Comparison of ENCODE assay signal across 8 cellular contexts in genomic region chr16:1474796-1475551, GRCh38. TPM values are rescaled to one million over a fixed set of nuclear protein-coding genes. Genes with fewer than 3 reads are reported as not detected.
A peak's percentile ranks its signal among the peaks of the same experiment; 100 is the strongest.
DNase-seq lines count a peak whose midpoint lies in the region; ATAC-seq and TF ChIP-seq lines count a peak whose summit lies in the region.

CLCN7 (minus strand) TSS chr16:1475028; CDS start chr16:1474974, 54 bp downstream.

- intact Hi-C loops in T-helper 1 cell treated with Interleukin-12 subunit alpha and Interleukin-12 subunit beta and Interleukin-4 antibody, amounts not matched to agents 30 ng/mL and 1 ng/mL, for 36 hours (cut with micrococcal nuclease), result loop anchor here (1.0 to 5.0 kb wide), 6 partner anchors 18 to 298 kb away; partner anchors contain the start of genes CRAMP1, EME2, IFT140 and MRPS34
- intact Hi-C loops in adrenal gland (cut with DNase I), result no loop called here
- intact Hi-C loops in heart left ventricle (cut with DNase I), result loop anchor here in 2 of 10 donors (2.0 to 5.0 kb wide), 3 partner anchors 18 to 232 kb away; partner anchors contain the start of genes MAPK8IP3 (in 1 of the 2), TELO2 (in 1 of the 2) and UQCC4 (in 1 of the 2)
- intact Hi-C loops in posterior vena cava (cut with DNase I), result no loop called here

- no peaks in the 10 kb centered on the region for H3K9me3 Mint-ChIP-seq in HFFc6
- H3K9me3 Mint-ChIP-seq in type B pancreatic cell, result no peaks in the 10 kb centered on the region

- peak; percentile 85 to 97 (median 96) for ATAC-seq in heart left ventricle

- H3K4me1 Mint-ChIP-seq in HFFc6 (ENCODE audit: low read depth) (peaks cover 25% of the 10 kb centered on the region), type B pancreatic cell (ENCODE audit: unreplicated experiment) (peaks cover 9% of the 10 kb centered on the region)

- H3K27ac ChIP-seq in adrenal gland (peak within 1 kb of the TSS; percentile 35 to 97 (median 90)), heart left ventricle (peak within 1 kb of the TSS; percentile 79 to 98 (median 92))

- H3K27me3 ChIP-seq in adrenal gland, result no peaks in the 10 kb centered on the region
- no peaks in the 10 kb centered on the region for H3K27me3 ChIP-seq in heart left ventricle

- H3K9me3 ChIP-seq in adrenal gland (replicated peaks in 1 of 3) (no peaks in the 10 kb centered on the region), heart left ventricle (no peaks in the 10 kb centered on the region)

- TF ChIP-seq POLR2A in GM10847 (IDR thresholded peaks at IDR 0.05; ENCODE audit: extremely low read depth, insufficient read length), result peak; percentile 95
- TF ChIP-seq POLR2A in NB4 (IDR thresholded peaks at IDR 0.05; ENCODE audit: extremely low read depth, insufficient read length), result peak; percentile 70
- TF ChIP-seq POLR2A in adrenal gland (IDR thresholded peaks at IDR 0.05), result peak; percentile 88 to 89
- peak in 1 of 2 donors; percentile 93 for TF ChIP-seq POLR2A in heart left ventricle (IDR thresholded peaks at IDR 0.05)

- TF ChIP-seq CTCF in HFFc6 (IDR thresholded peaks at IDR 0.05) (no peak), NB4 (IDR thresholded peaks at IDR 0.05; ENCODE audit: low read depth, low read length) (no peak), adrenal gland (IDR thresholded peaks at IDR 0.05) (no peak), heart left ventricle (IDR thresholded peaks at IDR 0.05) (peak in 1 of 12 donors; percentile 20), type B pancreatic cell (conservative IDR thresholded peaks at IDR 0.05) (no peak)

- H3K36me3 Mint-ChIP-seq in HFFc6 (ENCODE audit: low read depth) (no peaks in the 10 kb centered on the region; the same call in 1 of the 2 replicates), type B pancreatic cell (no peaks in the 10 kb centered on the region)

- H3K36me3 ChIP-seq in adrenal gland (replicated peaks in 1 of 2), result no peaks in the 10 kb centered on the region
- no peaks in the 10 kb centered on the region for H3K36me3 ChIP-seq in heart left ventricle

- H3K4me3 ChIP-seq in NB4 (ENCODE audit: low read depth, low read length) (peak within 1 kb of the TSS; percentile 97), adrenal gland (peak within 1 kb of the TSS; percentile 73 to 99 (median 79)), heart left ventricle (peak within 1 kb of the TSS; percentile 68 to 99 (median 87))

- 1 to 4% (median 1%) methylated on average over 21 to 99 of the region's 99 CpGs for WGBS in adrenal gland, 4 donors
- 0 to 1% (median 0%) methylated on average over 62 to 99 of the region's 99 CpGs for WGBS in heart left ventricle, 4 donors

- H3K27me3 Mint-ChIP-seq in HFFc6 (ENCODE audit: insufficient read depth) (peaks cover 4% of the 10 kb centered on the region), type B pancreatic cell (no peaks in the 10 kb centered on the region)

- H3K4me1 ChIP-seq in adrenal gland (replicated peaks in 1 of 2) (peaks cover 23 to 46% of the 10 kb centered on the region in 2 donors), heart left ventricle (peaks cover 0 to 51% (median 19%) of the 10 kb centered on the region in 12 donors)

- H3K4me3 Mint-ChIP-seq in HFFc6, result peak within 1 kb of the TSS; percentile 87
- H3K4me3 Mint-ChIP-seq in type B pancreatic cell, result peak within 1 kb of the TSS; percentile 89

- H3K27ac Mint-ChIP-seq in HFFc6 (peak within 1 kb of the TSS; percentile 80), type B pancreatic cell (peak within 1 kb of the TSS; percentile 85)

- peak; percentile 78 for DNase-seq in HFFc6
- peak; percentile 90 for DNase-seq in NB4 (ENCODE audit: low read depth)
- peak; percentile 89 to 96 (median 93) for DNase-seq in adrenal gland
- DNase-seq in heart left ventricle, result peak; percentile 92 to 96 (median 93)
- peak; percentile 97 for DNase-seq in posterior vena cava (ENCODE audit: low spot score)
- DNase-seq in type B pancreatic cell (ENCODE audit: extremely low spot score, unreplicated experiment), result peak; percentile 93

RNA-seq across cellular contexts. Expression of gene CLCN7, which starts in this region (rescaled TPM):
- 10 to 100 TPM; 47.5 to 62.6 (median 51.3) TPM for total RNA-seq in HFFc6 (2021; fragmentation: NEBNext Ultra II Directional; extraction: Animal tissue kit (Norgen Biotek cat#: 25700))
- total RNA-seq in T-helper 1 cell treated with Interleukin-12 subunit alpha and Interleukin-12 subunit beta and Interleukin-4 antibody, amounts not matched to agents 30 ng/mL and 1 ng/mL, for 36 hours, result 80.8 and 81.0 TPM in 2 replicates
- total RNA-seq in adrenal gland (100 to 1,000 TPM in 5 of 8 donors, 10 to 100 TPM in 3; 83.8 to 243 (median 142) TPM), heart left ventricle (10 to 100 TPM; 30.3 to 70.8 (median 33.6) TPM), posterior vena cava (10 to 100 TPM; 35.8 to 52.6 TPM), type B pancreatic cell (ENCODE audit: low replicate concordance) (91.9 and 98.1 TPM in 2 replicates)
- polyA plus RNA-seq in adrenal gland (100 to 1,000 TPM in 2 of 3 donors, 10 to 100 TPM in 1; 25.3 to 369 (median 133) TPM), heart left ventricle (10 to 100 TPM; 32.7 to 41.5 TPM)

Comparison
In these comparisons a context has a peak if more than half of its experiments do, and no peak if none do; other contexts are left out.
1. Peak in every context shown above with its lines: DNase-seq, ATAC-seq, H3K4me3 ChIP-seq and H3K27ac ChIP-seq.